ENCODE assay signal across 1 cellular context in genomic region chr1:227273557-227273956, GRCh38.
A peak's percentile ranks its signal among the peaks of the same experiment; 100 is the strongest.
TF ChIP-seq lines count a peak whose summit lies in the region.

No MANE protein-coding gene starts in this region.

TF ChIP-seq in GM12878, 131 proteins besides CTCF, POLR2A, EP300 and RAD21:
- TF ChIP-seq REST (IDR thresholded peaks at IDR 0.05; ENCODE audit: low read depth, low read length) (peak; percentile 79), FOXK2 (IDR thresholded peaks at IDR 0.05) (no peak)
